Comparison of ENCODE assay signal across 1 cellular context in the genomic region with DNA sequence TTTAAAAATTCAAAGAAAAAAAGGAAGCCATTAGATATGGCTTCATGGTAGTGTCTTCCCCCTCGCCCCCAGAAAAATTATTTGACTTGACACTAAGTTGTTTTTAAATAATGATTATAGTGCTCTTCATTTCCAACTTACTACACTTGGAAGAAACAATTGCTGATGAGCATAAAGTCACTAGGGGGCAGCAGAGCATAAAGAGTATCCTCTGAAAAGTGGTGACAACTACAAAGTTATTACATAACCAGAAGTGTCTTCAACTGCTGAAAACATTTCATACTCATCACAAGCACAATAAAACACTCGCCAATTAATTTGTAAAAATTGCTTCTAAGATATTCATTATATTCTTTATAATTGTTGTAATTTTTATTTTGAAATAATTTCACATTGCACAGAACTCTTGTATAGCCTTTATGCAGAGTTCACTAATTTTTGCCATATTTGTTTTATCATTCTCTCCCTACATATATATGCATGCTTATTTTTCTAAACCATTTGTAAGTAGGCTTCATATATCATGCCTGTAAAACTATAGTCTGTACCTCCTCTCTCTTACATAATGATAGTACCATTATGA.
A peak's percentile ranks its signal among the peaks of the same experiment; 100 is the strongest.
TF ChIP-seq lines count a peak whose summit lies in the region.

No MANE protein-coding gene starts in this region.

TF ChIP-seq in HepG2, 621 proteins besides CTCF, POLR2A, EP300 and RAD21 (continued from another document):
- TF ChIP-seq, protein P1, sequence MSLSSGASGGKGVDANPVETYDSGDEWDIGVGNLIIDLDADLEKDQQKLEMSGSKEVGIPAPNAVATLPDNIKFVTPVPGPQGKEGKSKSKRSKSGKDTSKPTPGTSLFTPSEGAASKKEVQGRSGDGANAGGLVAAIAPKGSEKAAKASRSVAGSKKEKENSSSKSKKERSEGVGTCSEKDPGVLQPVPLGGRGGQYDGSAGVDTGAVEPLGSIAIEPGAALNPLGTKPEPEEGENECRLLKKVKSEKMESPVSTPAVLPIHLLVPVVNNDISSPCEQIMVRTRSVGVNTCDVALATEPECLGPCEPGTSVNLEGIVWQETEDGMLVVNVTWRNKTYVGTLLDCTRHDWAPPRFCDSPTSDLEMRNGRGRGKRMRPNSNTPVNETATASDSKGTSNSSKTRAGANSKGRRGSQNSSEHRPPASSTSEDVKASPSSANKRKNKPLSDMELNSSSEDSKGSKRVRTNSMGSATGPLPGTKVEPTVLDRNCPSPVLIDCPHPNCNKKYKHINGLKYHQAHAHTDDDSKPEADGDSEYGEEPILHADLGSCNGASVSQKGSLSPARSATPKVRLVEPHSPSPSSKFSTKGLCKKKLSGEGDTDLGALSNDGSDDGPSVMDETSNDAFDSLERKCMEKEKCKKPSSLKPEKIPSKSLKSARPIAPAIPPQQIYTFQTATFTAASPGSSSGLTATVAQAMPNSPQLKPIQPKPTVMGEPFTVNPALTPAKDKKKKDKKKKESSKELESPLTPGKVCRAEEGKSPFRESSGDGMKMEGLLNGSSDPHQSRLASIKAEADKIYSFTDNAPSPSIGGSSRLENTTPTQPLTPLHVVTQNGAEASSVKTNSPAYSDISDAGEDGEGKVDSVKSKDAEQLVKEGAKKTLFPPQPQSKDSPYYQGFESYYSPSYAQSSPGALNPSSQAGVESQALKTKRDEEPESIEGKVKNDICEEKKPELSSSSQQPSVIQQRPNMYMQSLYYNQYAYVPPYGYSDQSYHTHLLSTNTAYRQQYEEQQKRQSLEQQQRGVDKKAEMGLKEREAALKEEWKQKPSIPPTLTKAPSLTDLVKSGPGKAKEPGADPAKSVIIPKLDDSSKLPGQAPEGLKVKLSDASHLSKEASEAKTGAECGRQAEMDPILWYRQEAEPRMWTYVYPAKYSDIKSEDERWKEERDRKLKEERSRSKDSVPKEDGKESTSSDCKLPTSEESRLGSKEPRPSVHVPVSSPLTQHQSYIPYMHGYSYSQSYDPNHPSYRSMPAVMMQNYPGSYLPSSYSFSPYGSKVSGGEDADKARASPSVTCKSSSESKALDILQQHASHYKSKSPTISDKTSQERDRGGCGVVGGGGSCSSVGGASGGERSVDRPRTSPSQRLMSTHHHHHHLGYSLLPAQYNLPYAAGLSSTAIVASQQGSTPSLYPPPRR (CRISPR knock-in tag; IDR thresholded peaks at IDR 0.05; ENCODE audit: borderline replicate concordance) = no peak
- TF ChIP-seq FOXC1 (CRISPR knock-in tag; IDR thresholded peaks at IDR 0.05; ENCODE audit: borderline replicate concordance) (no peak), ARNT (IDR thresholded peaks at IDR 0.05) (no peak), MEF2D (CRISPR knock-in tag; IDR thresholded peaks at IDR 0.05) (no peak), ZNF674 (CRISPR knock-in tag; IDR thresholded peaks at IDR 0.05; ENCODE audit: low read depth) (no peak), FOSL2 (CRISPR knock-in tag; IDR thresholded peaks at IDR 0.05) (no peak), MXI1 (IDR thresholded peaks at IDR 0.05; ENCODE audit: borderline replicate concordance, low read depth, low read length) (no peak), DNMT1 (CRISPR knock-in tag; IDR thresholded peaks at IDR 0.05) (no peak), ZNF296 (CRISPR knock-in tag; conservative IDR thresholded peaks at IDR 0.05) (no peak), ZKSCAN5 (CRISPR knock-in tag; IDR thresholded peaks at IDR 0.05) (no peak), CHD4 (IDR thresholded peaks at IDR 0.05; ENCODE audit: borderline replicate concordance, low read length) (no peak), SRY (CRISPR knock-in tag; IDR thresholded peaks at IDR 0.05) (no peak), HDAC1 (CRISPR knock-in tag; IDR thresholded peaks at IDR 0.05) (no peak), ZNF556 (CRISPR knock-in tag; IDR thresholded peaks at IDR 0.05; ENCODE audit: borderline replicate concordance) (no peak), PHF21A (CRISPR knock-in tag; IDR thresholded peaks at IDR 0.05) (no peak), SALL1 (CRISPR knock-in tag; IDR thresholded peaks at IDR 0.05) (no peak), ZNF180 (CRISPR knock-in tag; IDR thresholded peaks at IDR 0.05; ENCODE audit: borderline replicate concordance, low read depth) (no peak), SIX1 (CRISPR knock-in tag; IDR thresholded peaks at IDR 0.05; ENCODE audit: borderline replicate concordance) (0 out of 2 replicates have a peak, but pooled peaks have one; percentile 15), NCOR1 (IDR thresholded peaks at IDR 0.05; ENCODE audit: borderline replicate concordance, low read length) (no peak), ELF3 (CRISPR knock-in tag; IDR thresholded peaks at IDR 0.05) (peak; percentile 59; the same call in 1 of the 2 replicates), POGZ (CRISPR knock-in tag; IDR thresholded peaks at IDR 0.05) (no peak), TMF1 (CRISPR knock-in tag; IDR thresholded peaks at IDR 0.05; ENCODE audit: low read depth) (no peak), STAG1 (CRISPR knock-in tag; IDR thresholded peaks at IDR 0.05) (peak; percentile 92), ZNF317 (CRISPR knock-in tag; IDR thresholded peaks at IDR 0.05) (no peak), ATAD3A (CRISPR knock-in tag; IDR thresholded peaks at IDR 0.05) (no peak), TBP (CRISPR knock-in tag; IDR thresholded peaks at IDR 0.05) (no peak), MXD4 (CRISPR knock-in tag; IDR thresholded peaks at IDR 0.05) (no peak), ZBTB7A (CRISPR knock-in tag; IDR thresholded peaks at IDR 0.05) (no peak), ZNF775 (CRISPR knock-in tag; IDR thresholded peaks at IDR 0.05; ENCODE audit: borderline replicate concordance) (no peak), CEBPB (IDR thresholded peaks at IDR 0.05; ENCODE audit: borderline replicate concordance, low read depth, low read length) (peak; percentile 48; the same call in 1 of the 2 replicates)
- TF ChIP-seq, protein P2, sequence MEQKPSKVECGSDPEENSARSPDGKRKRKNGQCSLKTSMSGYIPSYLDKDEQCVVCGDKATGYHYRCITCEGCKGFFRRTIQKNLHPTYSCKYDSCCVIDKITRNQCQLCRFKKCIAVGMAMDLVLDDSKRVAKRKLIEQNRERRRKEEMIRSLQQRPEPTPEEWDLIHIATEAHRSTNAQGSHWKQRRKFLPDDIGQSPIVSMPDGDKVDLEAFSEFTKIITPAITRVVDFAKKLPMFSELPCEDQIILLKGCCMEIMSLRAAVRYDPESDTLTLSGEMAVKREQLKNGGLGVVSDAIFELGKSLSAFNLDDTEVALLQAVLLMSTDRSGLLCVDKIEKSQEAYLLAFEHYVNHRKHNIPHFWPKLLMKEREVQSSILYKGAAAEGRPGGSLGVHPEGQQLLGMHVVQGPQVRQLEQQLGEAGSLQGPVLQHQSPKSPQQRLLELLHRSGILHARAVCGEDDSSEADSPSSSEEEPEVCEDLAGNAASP (CRISPR knock-in tag; IDR thresholded peaks at IDR 0.05; ENCODE audit: borderline replicate concordance) = no peak
- TF ChIP-seq, protein P3, sequence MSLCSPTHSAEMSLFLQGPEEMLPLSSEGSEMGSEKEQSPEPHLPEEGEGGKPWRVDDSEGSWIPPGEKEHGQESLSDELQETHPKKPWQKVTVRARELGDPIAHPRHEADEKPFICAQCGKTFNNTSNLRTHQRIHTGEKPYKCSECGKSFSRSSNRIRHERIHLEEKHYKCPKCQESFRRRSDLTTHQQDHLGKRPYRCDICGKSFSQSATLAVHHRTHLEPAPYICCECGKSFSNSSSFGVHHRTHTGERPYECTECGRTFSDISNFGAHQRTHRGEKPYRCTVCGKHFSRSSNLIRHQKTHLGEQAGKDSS (CRISPR knock-in tag; IDR thresholded peaks at IDR 0.05; ENCODE audit: borderline replicate concordance, low read depth) = no peak
- TF ChIP-seq, protein P4, sequence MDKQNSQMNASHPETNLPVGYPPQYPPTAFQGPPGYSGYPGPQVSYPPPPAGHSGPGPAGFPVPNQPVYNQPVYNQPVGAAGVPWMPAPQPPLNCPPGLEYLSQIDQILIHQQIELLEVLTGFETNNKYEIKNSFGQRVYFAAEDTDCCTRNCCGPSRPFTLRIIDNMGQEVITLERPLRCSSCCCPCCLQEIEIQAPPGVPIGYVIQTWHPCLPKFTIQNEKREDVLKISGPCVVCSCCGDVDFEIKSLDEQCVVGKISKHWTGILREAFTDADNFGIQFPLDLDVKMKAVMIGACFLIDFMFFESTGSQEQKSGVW (CRISPR knock-in tag; IDR thresholded peaks at IDR 0.05; ENCODE audit: borderline replicate concordance) = no peak
- TF ChIP-seq, protein P5, sequence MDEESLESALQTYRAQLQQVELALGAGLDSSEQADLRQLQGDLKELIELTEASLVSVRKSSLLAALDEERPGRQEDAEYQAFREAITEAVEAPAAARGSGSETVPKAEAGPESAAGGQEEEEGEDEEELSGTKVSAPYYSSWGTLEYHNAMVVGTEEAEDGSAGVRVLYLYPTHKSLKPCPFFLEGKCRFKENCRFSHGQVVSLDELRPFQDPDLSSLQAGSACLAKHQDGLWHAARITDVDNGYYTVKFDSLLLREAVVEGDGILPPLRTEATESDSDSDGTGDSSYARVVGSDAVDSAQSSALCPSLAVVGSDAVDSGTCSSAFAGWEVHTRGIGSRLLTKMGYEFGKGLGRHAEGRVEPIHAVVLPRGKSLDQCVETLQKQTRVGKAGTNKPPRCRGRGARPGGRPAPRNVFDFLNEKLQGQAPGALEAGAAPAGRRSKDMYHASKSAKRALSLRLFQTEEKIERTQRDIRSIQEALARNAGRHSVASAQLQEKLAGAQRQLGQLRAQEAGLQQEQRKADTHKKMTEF (CRISPR knock-in tag; IDR thresholded peaks at IDR 0.05) = 0 out of 2 replicates have a peak, but pooled peaks have one; percentile 32
- TF ChIP-seq, protein P6, sequence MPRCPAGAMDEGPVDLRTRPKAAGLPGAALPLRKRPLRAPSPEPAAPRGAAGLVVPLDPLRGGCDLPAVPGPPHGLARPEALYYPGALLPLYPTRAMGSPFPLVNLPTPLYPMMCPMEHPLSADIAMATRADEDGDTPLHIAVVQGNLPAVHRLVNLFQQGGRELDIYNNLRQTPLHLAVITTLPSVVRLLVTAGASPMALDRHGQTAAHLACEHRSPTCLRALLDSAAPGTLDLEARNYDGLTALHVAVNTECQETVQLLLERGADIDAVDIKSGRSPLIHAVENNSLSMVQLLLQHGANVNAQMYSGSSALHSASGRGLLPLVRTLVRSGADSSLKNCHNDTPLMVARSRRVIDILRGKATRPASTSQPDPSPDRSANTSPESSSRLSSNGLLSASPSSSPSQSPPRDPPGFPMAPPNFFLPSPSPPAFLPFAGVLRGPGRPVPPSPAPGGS (CRISPR knock-in tag; IDR thresholded peaks at IDR 0.05) = no peak
- TF ChIP-seq, protein P7, sequence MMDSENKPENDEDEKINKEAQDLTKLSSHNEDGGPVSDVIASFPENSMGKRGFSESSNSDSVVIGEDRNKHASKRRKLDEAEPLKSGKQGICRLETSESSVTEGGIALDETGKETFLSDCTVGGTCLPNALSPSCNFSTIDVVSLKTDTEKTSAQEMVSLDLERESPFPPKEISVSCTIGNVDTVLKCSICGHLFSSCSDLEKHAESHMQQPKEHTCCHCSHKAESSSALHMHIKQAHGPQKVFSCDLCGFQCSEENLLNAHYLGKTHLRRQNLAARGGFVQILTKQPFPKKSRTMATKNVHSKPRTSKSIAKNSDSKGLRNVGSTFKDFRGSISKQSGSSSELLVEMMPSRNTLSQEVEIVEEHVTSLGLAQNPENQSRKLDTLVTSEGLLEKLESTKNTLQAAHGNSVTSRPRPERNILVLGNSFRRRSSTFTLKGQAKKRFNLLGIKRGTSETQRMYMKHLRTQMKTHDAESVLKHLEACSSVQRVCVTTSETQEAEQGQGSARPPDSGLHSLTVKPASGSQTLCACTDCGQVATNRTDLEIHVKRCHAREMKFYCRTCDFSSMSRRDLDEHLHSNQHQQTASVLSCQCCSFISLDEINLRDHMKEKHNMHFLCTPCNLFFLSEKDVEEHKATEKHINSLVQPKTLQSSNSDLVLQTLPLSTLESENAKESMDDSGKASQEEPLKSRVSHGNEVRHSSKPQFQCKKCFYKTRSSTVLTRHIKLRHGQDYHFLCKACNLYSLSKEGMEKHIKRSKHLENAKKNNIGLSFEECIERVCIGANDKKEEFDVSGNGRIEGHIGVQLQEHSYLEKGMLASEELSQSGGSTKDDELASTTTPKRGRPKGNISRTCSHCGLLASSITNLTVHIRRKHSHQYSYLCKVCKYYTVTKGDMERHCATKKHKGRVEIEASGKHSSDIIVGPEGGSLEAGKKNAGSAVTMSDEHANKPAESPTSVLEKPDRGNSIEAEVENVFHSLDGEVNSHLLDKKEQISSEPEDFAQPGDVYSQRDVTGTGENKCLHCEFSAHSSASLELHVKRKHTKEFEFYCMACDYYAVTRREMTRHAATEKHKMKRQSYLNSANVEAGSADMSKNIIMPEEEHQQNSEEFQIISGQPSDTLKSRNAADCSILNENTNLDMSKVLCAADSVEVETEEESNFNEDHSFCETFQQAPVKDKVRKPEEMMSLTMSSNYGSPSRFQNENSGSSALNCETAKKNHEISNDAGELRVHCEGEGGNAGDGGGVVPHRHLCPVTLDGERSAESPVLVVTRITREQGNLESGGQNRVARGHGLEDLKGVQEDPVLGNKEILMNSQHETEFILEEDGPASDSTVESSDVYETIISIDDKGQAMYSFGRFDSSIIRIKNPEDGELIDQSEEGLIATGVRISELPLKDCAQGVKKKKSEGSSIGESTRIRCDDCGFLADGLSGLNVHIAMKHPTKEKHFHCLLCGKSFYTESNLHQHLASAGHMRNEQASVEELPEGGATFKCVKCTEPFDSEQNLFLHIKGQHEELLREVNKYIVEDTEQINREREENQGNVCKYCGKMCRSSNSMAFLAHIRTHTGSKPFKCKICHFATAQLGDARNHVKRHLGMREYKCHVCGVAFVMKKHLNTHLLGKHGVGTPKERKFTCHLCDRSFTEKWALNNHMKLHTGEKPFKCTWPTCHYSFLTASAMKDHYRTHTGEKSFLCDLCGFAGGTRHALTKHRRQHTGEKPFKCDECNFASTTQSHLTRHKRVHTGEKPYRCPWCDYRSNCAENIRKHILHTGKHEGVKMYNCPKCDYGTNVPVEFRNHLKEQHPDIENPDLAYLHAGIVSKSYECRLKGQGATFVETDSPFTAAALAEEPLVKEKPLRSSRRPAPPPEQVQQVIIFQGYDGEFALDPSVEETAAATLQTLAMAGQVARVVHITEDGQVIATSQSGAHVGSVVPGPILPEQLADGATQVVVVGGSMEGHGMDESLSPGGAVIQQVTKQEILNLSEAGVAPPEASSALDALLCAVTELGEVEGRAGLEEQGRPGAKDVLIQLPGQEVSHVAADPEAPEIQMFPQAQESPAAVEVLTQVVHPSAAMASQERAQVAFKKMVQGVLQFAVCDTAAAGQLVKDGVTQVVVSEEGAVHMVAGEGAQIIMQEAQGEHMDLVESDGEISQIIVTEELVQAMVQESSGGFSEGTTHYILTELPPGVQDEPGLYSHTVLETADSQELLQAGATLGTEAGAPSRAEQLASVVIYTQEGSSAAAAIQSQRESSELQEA (CRISPR knock-in tag; IDR thresholded peaks at IDR 0.05; ENCODE audit: not compliant biosample characterization) = no peak
